In the genomic region with DNA sequence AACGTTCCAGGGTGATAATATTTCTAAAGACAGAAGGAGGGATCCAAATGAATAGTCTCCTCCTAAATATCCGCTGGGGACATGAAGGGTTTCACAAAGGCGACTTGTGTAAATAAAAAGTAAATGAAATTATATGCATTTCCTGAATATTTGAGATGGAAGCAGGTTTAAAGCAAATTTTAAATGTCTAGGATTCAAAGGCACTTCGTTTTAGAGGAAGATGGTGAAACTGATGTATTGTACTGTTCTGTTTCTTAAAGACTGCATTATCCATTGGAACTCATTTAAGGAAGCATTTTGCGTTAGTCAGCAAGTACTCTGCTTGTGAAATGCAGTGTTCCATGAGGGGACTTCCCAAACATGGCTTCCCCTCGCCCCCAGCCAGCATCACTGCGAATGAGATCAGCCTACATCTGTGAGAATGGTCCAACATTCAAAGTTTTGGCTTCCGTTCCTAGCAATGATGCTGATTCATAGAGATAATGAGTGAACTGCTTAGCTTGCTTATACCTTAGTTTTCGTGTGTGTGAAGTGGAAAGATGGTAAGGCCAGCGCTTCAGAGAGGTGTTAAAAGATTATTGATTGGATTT, we compare ENCODE assay signal across 11 cellular contexts. TPM values are rescaled to one million over a fixed set of nuclear protein-coding genes. Genes with fewer than 3 reads are reported as not detected.
DNase-seq lines count a peak whose midpoint lies in the region; ATAC-seq, FAIRE-seq and TF ChIP-seq lines count a peak whose summit lies in the region.
"Had no signal": no experiment of that assay in that cellular context is flagged by ENCODE, and none has a peak within 500 bp of the region (broad histone marks: within the 10 kb centered on the region; RNA-seq: fewer than 3 reads in every experiment).

No MANE protein-coding gene starts in this region.

- no peak for TF ChIP-seq POLR2A in GM12891 (IDR thresholded peaks at IDR 0.05; ENCODE audit: low read depth, low read length)

- POLR2A ChIA-PET in MCF 10A (lab: Yijun Ruan, JAX): no interaction called here

- H3K27me3 ChIP-seq in HUES6 (ENCODE audit: control insufficient read depth, insufficient read depth, low read length) (no peaks in the 10 kb centered on the region), smooth muscle cell (ENCODE audit: low read depth) (peaks cover 18% of the 10 kb centered on the region)

- H3K4me2 ChIP-seq in smooth muscle cell: no peak overlapping the region
- H3K4me2 ChIP-seq: KMS-11 had no signal

- H3K27ac Mint-ChIP-seq in endothelial cell (ENCODE audit: unreplicated experiment) (no peak overlapping the region), MCF 10A (ENCODE audit: low read depth, unreplicated experiment) (no peak overlapping the region)
- H3K27ac Mint-ChIP-seq in activated naive CD4-positive, alpha-beta T cell treated with anti-CD3 and anti-CD28 coated beads, Interleukin-2, amount 50 U/mL, for 72 hours: no peak overlapping the region

- no peak for TF ChIP-seq CTCF in endothelial cell (IDR thresholded peaks at IDR 0.05; ENCODE audit: unreplicated experiment)
- no peak for TF ChIP-seq CTCF in smooth muscle cell (IDR thresholded peaks at IDR 0.05; ENCODE audit: borderline replicate concordance, insufficient read depth, poor library complexity, severe bottlenecking)
- TF ChIP-seq CTCF in MCF 10A (IDR thresholded peaks at IDR 0.05; ENCODE audit: unreplicated experiment): no peak

- peak overlapping the region; percentile 73 for H3K4me3 Mint-ChIP-seq in activated T-cell treated with anti-CD3 and anti-CD28 coated beads, Interleukin-2, amount 50 U/mL, for 4 hours
- H3K4me3 Mint-ChIP-seq in endothelial cell (ENCODE audit: unreplicated experiment) (peak overlapping the region; percentile 97), MCF 10A (ENCODE audit: unreplicated experiment) (no peak overlapping the region)

- no peaks in the 10 kb centered on the region for H4K20me1 ChIP-seq in smooth muscle cell (ENCODE audit: low read depth)

- H3K9me3 ChIP-seq in HUES6 (ENCODE audit: control insufficient read depth, insufficient read depth, low read depth, low read length): no peaks in the 10 kb centered on the region
- no peaks in the 10 kb centered on the region for H3K9me3 ChIP-seq in smooth muscle cell (replicated peaks; ENCODE audit: low read depth)

- H3K9ac ChIP-seq in HUES6 (ENCODE audit: low read length): peak overlapping the region; percentile 72
- no peak overlapping the region for H3K9ac ChIP-seq in smooth muscle cell (ENCODE audit: low read depth)
- H3K9ac ChIP-seq: KMS-11 had no signal

- H3K36me3 ChIP-seq in HUES6 (ENCODE audit: control insufficient read depth, insufficient read depth, low read length) (no peaks in the 10 kb centered on the region), smooth muscle cell (ENCODE audit: low read depth) (no peaks in the 10 kb centered on the region)

- no peak overlapping the region for H3K27ac ChIP-seq in HUES6 (ENCODE audit: low read depth, low read length)
- H3K27ac ChIP-seq in smooth muscle cell (ENCODE audit: low read depth): no peak overlapping the region
- H3K27ac ChIP-seq: KMS-11 had no signal

- H2AFZ ChIP-seq in smooth muscle cell (ENCODE audit: low read depth): no peak overlapping the region

- H3K27me3 Mint-ChIP-seq in activated T-cell treated with anti-CD3 and anti-CD28 coated beads, Interleukin-2, amount 50 U/mL, for 4 hours (ENCODE audit: low read depth): peaks cover 34% of the 10 kb centered on the region
- H3K27me3 Mint-ChIP-seq in endothelial cell (ENCODE audit: unreplicated experiment) (peaks cover 6% of the 10 kb centered on the region), MCF 10A (ENCODE audit: insufficient read depth, unreplicated experiment) (peaks cover 40% of the 10 kb centered on the region)

- no peak for DNase-seq in activated T-cell treated with anti-CD3 and anti-CD28 coated beads, Interleukin-2, amount 50 U/mL, for 4 hours
- no peak for DNase-seq in activated T-cell treated with anti-CD3 and anti-CD28 coated beads, Interleukin-2, amount 50 U/mL, for 48 hours
- DNase-seq in endothelial cell (ENCODE audit: low spot score) (no peak), smooth muscle cell (lab: John Stamatoyannopoulos, UW; ENCODE audit: unreplicated experiment) (no peak), GM12891 (ENCODE audit: insufficient read length, low spot score) (no peak), MCF 10A (ENCODE audit: unreplicated experiment) (no peak)
- no peak for DNase-seq in activated naive CD4-positive, alpha-beta T cell treated with anti-CD3 and anti-CD28 coated beads, Interleukin-2, amount 50 U/mL, for 72 hours (ENCODE audit: low spot score in 2 of 2)
- DNase-seq: DND-41 had no signal

- H3K79me2 ChIP-seq in smooth muscle cell (ENCODE audit: low read depth): no peaks in the 10 kb centered on the region

- no peaks in the 10 kb centered on the region for H3K36me3 Mint-ChIP-seq in activated T-cell treated with anti-CD3 and anti-CD28 coated beads, Interleukin-2, amount 50 U/mL, for 4 hours (ENCODE audit: insufficient read depth)
- no peaks in the 10 kb centered on the region for H3K36me3 Mint-ChIP-seq in endothelial cell (ENCODE audit: low read depth, unreplicated experiment)
- peaks cover 5% of the 10 kb centered on the region in 2 donors for H3K36me3 Mint-ChIP-seq in activated naive CD4-positive, alpha-beta T cell treated with anti-CD3 and anti-CD28 coated beads, Interleukin-2, amount 50 U/mL, for 72 hours
- H3K36me3 Mint-ChIP-seq in MCF 10A (ENCODE audit: insufficient read depth, unreplicated experiment): no peaks in the 10 kb centered on the region

- no peak for ATAC-seq in activated T-cell treated with anti-CD3 and anti-CD28 coated beads, Interleukin-2, amount 50 U/mL, for 4 hours
- ATAC-seq in activated naive CD4-positive, alpha-beta T cell treated with anti-CD3 and anti-CD28 coated beads, Interleukin-2, amount 50 U/mL, for 72 hours: no peak

- H3K4me3 ChIP-seq in HUES6 (ENCODE audit: low read depth, low read length) (peak overlapping the region; percentile 95), smooth muscle cell (peak overlapping the region; percentile 57)

- H3F3A ChIP-seq in smooth muscle cell (ENCODE audit: low read depth): no peaks in the 10 kb centered on the region

- peaks cover 3% of the 10 kb centered on the region for H3K9me3 Mint-ChIP-seq in activated T-cell treated with anti-CD3 and anti-CD28 coated beads, Interleukin-2, amount 50 U/mL, for 4 hours
- H3K9me3 Mint-ChIP-seq in endothelial cell (ENCODE audit: unreplicated experiment) (no peaks in the 10 kb centered on the region), MCF 10A (ENCODE audit: unreplicated experiment) (no peaks in the 10 kb centered on the region)
- H3K9me3 Mint-ChIP-seq in activated naive CD4-positive, alpha-beta T cell treated with anti-CD3 and anti-CD28 coated beads, Interleukin-2, amount 50 U/mL, for 72 hours: peaks cover 0 to 4% of the 10 kb centered on the region in 2 donors

- peaks cover 13% of the 10 kb centered on the region for H3K4me1 Mint-ChIP-seq in activated T-cell treated with anti-CD3 and anti-CD28 coated beads, Interleukin-2, amount 50 U/mL, for 4 hours (ENCODE audit: low read depth)
- peaks cover 9% of the 10 kb centered on the region for H3K4me1 Mint-ChIP-seq in endothelial cell (ENCODE audit: unreplicated experiment)
- H3K4me1 Mint-ChIP-seq in MCF 10A (ENCODE audit: insufficient read depth, unreplicated experiment): peaks cover 6% of the 10 kb centered on the region

- 47% methylated on average over 10 of the region's 10 CpGs for WGBS in smooth muscle cell (ENCODE audit: low lambda C conversion rate)

- H3K4me1 ChIP-seq in HUES6 (ENCODE audit: control insufficient read depth, insufficient read depth, low read length): peaks cover 7% of the 10 kb centered on the region; the same call in 1 of the 2 replicates
- H3K4me1 ChIP-seq in smooth muscle cell (ENCODE audit: low read depth): peaks cover 3% of the 10 kb centered on the region

- intact Hi-C loops in MCF 10A (cut with micrococcal nuclease): no loop called here

- no TSS peak for BruUV-seq in MCF 10A (replicated peaks; lab: Mats Ljungman, UMichigan)

- no peak for FAIRE-seq in GM12891 (lab: Jason Lieb, UNC)
- FAIRE-seq: H54 had no signal

- CTCF ChIA-PET in MCF 10A (lab: Yijun Ruan, JAX): interaction anchor here (0.7 kb wide), 1 partner anchor 99 kb away, joined by 3 read pairs; no protein-coding TSS in a partner anchor

TF ChIP-seq in GM12891, 5 proteins besides CTCF, POLR2A, EP300 and RAD21:
- TF ChIP-seq TAF1 (IDR thresholded peaks at IDR 0.05; ENCODE audit: low read depth, low read length) (no peak), POLR2AphosphoS5 (IDR thresholded peaks at IDR 0.05; ENCODE audit: low read depth, low read length) (no peak), PAX5 (IDR thresholded peaks at IDR 0.05; ENCODE audit: insufficient read depth, low read length, severe bottlenecking) (no peak), SPI1 (IDR thresholded peaks at IDR 0.05; ENCODE audit: low read depth, low read length) (no peak), POU2F2 (IDR thresholded peaks at IDR 0.05; ENCODE audit: low read depth, low read length) (no peak)

RNA-seq across cellular contexts. Expression of gene RAB39A, which starts 1.5 kb away (rescaled TPM):
- total RNA-seq in activated T-cell treated with anti-CD3 and anti-CD28 coated beads, Interleukin-2, amount 50 U/mL, for 4 hours: under 1 TPM in 1 of 3 donors, not detected in 2; 0.26 TPM
- total RNA-seq in endothelial cell (ENCODE audit: unreplicated experiment) (2.4 TPM), smooth muscle cell (not detected in 2 replicates), MCF 10A (2022) (not detected in 2 replicates)
- not detected in 2 replicates for polyA plus RNA-seq in smooth muscle cell
- polyA plus RNA-seq in GM12891 (2012; ENCODE audit: low read depth, missing spikeins): 0.28 TPM
- 1 to 10 TPM in 1 of 2 donors, under 1 TPM in 1; 0.14 to 1.1 TPM for total RNA-seq in activated naive CD4-positive, alpha-beta T cell treated with anti-CD3 and anti-CD28 coated beads, Interleukin-2, amount 50 U/mL, for 72 hours
